In the genomic region with DNA sequence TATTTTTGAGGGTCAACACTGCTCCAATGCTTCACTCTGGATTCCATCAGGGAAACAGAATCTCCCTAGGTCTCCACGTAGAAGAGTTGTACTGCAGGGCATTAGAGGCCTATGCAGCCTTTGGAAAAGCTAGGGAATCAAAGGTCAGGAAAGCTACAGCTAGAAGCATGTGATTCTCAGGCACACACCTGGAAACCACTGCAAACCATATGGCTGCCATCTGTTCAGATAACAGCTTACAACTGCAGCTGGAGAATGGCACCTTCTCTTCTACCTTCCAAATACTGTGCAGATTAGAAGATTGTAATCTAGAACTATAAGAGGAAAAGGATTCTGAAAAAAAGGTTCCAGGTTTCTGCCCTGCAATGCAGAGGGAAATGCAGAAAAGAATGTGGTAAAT, we compare ENCODE assay signal across 25 cellular contexts.
"Had no signal": no experiment of that assay in that cellular context is flagged by ENCODE, and none has a peak within 500 bp of the region (broad histone marks: within the 10 kb centered on the region; RNA-seq: fewer than 3 reads in every experiment).

No MANE protein-coding gene starts in this region.

- ATAC-seq: activated CD4-positive, alpha-beta T cell treated with anti-CD3 and anti-CD28 coated beads for 36 hours; activated T-helper 17 cell treated with anti-CD3 and anti-CD28 coated beads, Interleukin-2, amount 50 U/mL, for 72 hours; Panc1; Right ventricle myocardium inferior had no signal

- H3K27ac ChIP-seq: WERI-Rb-1 had no signal

- DNase-seq: activated CD4-positive, alpha-beta memory T cell treated with anti-CD3 and anti-CD28 coated beads, Interleukin-2, amount 10 ng/mL, durations not matched to agents 7 days and 5 days; activated CD4-positive, alpha-beta T cell treated with anti-CD3 and anti-CD28 coated beads for 36 hours; activated CD4-positive, alpha-beta T cell treated with anti-CD3 and anti-CD28 coated beads, Interleukin-2, amount 50 U/mL, for 1 hour; activated gamma-delta T cell; activated naive CD4-positive, alpha-beta T cell treated with anti-CD3 and anti-CD28 coated beads for 36 hours; activated T-cell treated with anti-CD3 and anti-CD28 coated beads for 4 hours; activated T-cell treated with anti-CD3 and anti-CD28 coated beads, Interleukin-2, amount 50 U/mL, for 48 hours; amygdala; MV-4-11; NCI-H1092 treated with DMSO at 0.1 percent for 48 hours; NCI-H1417 treated with DMSO at 0.1 percent for 48 hours; NCI-H1694; NCI-H2029; NCI-H2107; NCI-H510A treated with DMSO at 0.1 percent for 48 hours; NCI-H774; NK-92 treated with Interleukin-12 subunit alpha and Interleukin-12 subunit beta, amount 100 ng/mL, for 24 hours; OCI-M1; RPMI8226; SK-N-SH; T-helper 1 cell; WERI-Rb-1 had no signal

- H3K9ac ChIP-seq: SK-N-SH had no signal

- H3K36me3 ChIP-seq: WERI-Rb-1 had no signal

- H3K9me3 ChIP-seq: SK-N-SH had no signal

- H3K4me2 ChIP-seq: SK-N-SH had no signal
